ENCODE assay signal across 28 cellular contexts in the genomic region with DNA sequence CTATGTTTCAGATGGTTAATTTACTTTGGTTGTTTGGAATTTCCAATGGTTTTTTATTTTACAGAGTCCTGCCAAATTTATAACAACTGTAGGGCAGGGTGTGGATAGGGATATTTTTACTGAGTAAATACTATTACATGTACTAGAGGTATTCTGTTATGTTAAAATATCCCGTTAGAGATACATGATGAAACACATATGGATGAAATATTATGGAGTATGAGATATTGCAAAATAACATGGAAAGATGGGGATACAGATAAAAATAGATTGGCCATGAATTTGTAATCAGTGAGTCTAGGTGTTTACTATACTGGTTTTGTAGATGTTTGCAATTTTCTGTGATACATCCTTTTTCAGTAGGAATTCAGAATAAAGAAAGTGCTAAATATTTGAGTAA.
"Had no signal": no experiment of that assay in that cellular context is flagged by ENCODE, and none has a peak within 500 bp of the region (broad histone marks: within the 10 kb centered on the region; RNA-seq: fewer than 3 reads in every experiment).

No MANE protein-coding gene starts in this region.

- H3K27ac Mint-ChIP-seq: activated CD4-positive, alpha-beta memory T cell treated with anti-CD3 and anti-CD28 coated beads for 36 hours; activated CD4-positive, alpha-beta T cell treated with anti-CD3 and anti-CD28 coated beads for 36 hours; activated CD4-positive, alpha-beta T cell treated with anti-CD3 and anti-CD28 coated beads, Interleukin-2, amount 10 ng/mL, durations not matched to agents 24 days and 14 days; activated CD8-positive, alpha-beta memory T cell treated with anti-CD3 and anti-CD28 coated beads, Interleukin-2, amount 10 ng/mL, durations not matched to agents 7 days and 5 days; activated CD8-positive, alpha-beta T cell treated with anti-CD3 and anti-CD28 coated beads, Interleukin-2, amount 10 ng/mL, durations not matched to agents 7 days and 5 days; activated naive CD4-positive, alpha-beta T cell treated with anti-CD3 and anti-CD28 coated beads for 36 hours; activated naive CD4-positive, alpha-beta T cell treated with anti-CD3 and anti-CD28 coated beads, Interleukin-2, amount 50 U/mL, for 24 hours; activated naive CD8-positive, alpha-beta T cell treated with anti-CD3 and anti-CD28 coated beads for 36 hours; activated naive CD8-positive, alpha-beta T cell treated with anti-CD3 and anti-CD28 coated beads, Interleukin-2, amount 50 U/mL, for 24 hours; activated T-helper 1 cell treated with anti-CD3 and anti-CD28 coated beads, Interleukin-12 subunit alpha, Interleukin-12 subunit beta, Interleukin-2, Interleukin-4 antibody, amounts not matched to agents 30 ng/mL and 10 ng/mL and 1 ng/mL, durations not matched to agents 14 hours and 24 hours and 36 hours; activated T-helper 2 cell treated with anti-CD3 and anti-CD28 coated beads, Interferon-gamma antibody, Interleukin-2, Interleukin-4, amounts not matched to agents 10 μg/mL and 5 μg/mL and 100 μg/mL, durations not matched to agents 14 hours and 24 hours and 36 hours had no signal

- H3K27me3 Mint-ChIP-seq: activated CD4-positive, alpha-beta memory T cell treated with anti-CD3 and anti-CD28 coated beads for 36 hours; activated CD4-positive, alpha-beta T cell treated with anti-CD3 and anti-CD28 coated beads for 36 hours; activated CD4-positive, alpha-beta T cell treated with anti-CD3 and anti-CD28 coated beads, Interleukin-2, amount 10 ng/mL, durations not matched to agents 24 days and 14 days; activated CD8-positive, alpha-beta memory T cell treated with anti-CD3 and anti-CD28 coated beads, Interleukin-2, amount 10 ng/mL, durations not matched to agents 7 days and 5 days; activated naive CD4-positive, alpha-beta T cell treated with anti-CD3 and anti-CD28 coated beads, Interleukin-2, amount 50 U/mL, for 24 hours; activated naive CD8-positive, alpha-beta T cell treated with anti-CD3 and anti-CD28 coated beads for 36 hours; activated naive CD8-positive, alpha-beta T cell treated with anti-CD3 and anti-CD28 coated beads, Interleukin-2, amount 50 U/mL, for 24 hours; central memory CD8-positive, alpha-beta T cell had no signal

- H3K9me3 Mint-ChIP-seq: activated CD4-positive, alpha-beta memory T cell treated with anti-CD3 and anti-CD28 coated beads for 36 hours; activated CD4-positive, alpha-beta T cell treated with anti-CD3 and anti-CD28 coated beads, Interleukin-2, amount 10 ng/mL, durations not matched to agents 24 days and 14 days; activated naive CD4-positive, alpha-beta T cell treated with anti-CD3 and anti-CD28 coated beads for 36 hours; activated naive CD4-positive, alpha-beta T cell treated with anti-CD3 and anti-CD28 coated beads, Interleukin-2, amount 50 U/mL, for 24 hours; activated naive CD8-positive, alpha-beta T cell treated with anti-CD3 and anti-CD28 coated beads for 36 hours; activated naive CD8-positive, alpha-beta T cell treated with anti-CD3 and anti-CD28 coated beads, Interleukin-2, amount 50 U/mL, for 24 hours; activated T-helper 1 cell treated with anti-CD3 and anti-CD28 coated beads, Interleukin-12 subunit alpha, Interleukin-12 subunit beta, Interleukin-2, Interleukin-4 antibody, amounts not matched to agents 30 ng/mL and 10 ng/mL and 1 ng/mL, durations not matched to agents 14 hours and 24 hours and 36 hours; activated T-helper 2 cell treated with anti-CD3 and anti-CD28 coated beads, Interferon-gamma antibody, Interleukin-2, Interleukin-4, amounts not matched to agents 10 μg/mL and 5 μg/mL and 100 μg/mL, durations not matched to agents 14 hours and 24 hours and 36 hours; central memory CD8-positive, alpha-beta T cell had no signal

- H3K27ac ChIP-seq: brain microvascular endothelial cell had no signal

- ATAC-seq: activated CD4-positive, alpha-beta T cell treated with anti-CD3 and anti-CD28 coated beads for 36 hours; activated CD8-positive, alpha-beta memory T cell treated with anti-CD3 and anti-CD28 coated beads, Interleukin-2, amount 10 ng/mL, durations not matched to agents 7 days and 5 days; activated CD8-positive, alpha-beta T cell treated with anti-CD3 and anti-CD28 coated beads, Interleukin-2, amount 10 ng/mL, durations not matched to agents 7 days and 5 days; activated naive CD8-positive, alpha-beta T cell treated with anti-CD3 and anti-CD28 coated beads, Interleukin-2, amount 50 U/mL, for 24 hours; esophagus mucosa had no signal

- H3K4me3 Mint-ChIP-seq: activated CD4-positive, alpha-beta memory T cell treated with anti-CD3 and anti-CD28 coated beads for 36 hours; activated CD4-positive, alpha-beta T cell treated with anti-CD3 and anti-CD28 coated beads for 36 hours; activated CD4-positive, alpha-beta T cell treated with anti-CD3 and anti-CD28 coated beads, Interleukin-2, amount 10 ng/mL, durations not matched to agents 24 days and 14 days; activated CD8-positive, alpha-beta memory T cell treated with anti-CD3 and anti-CD28 coated beads, Interleukin-2, amount 10 ng/mL, durations not matched to agents 7 days and 5 days; activated CD8-positive, alpha-beta T cell treated with anti-CD3 and anti-CD28 coated beads, Interleukin-2, amount 10 ng/mL, durations not matched to agents 7 days and 5 days; activated naive CD4-positive, alpha-beta T cell treated with anti-CD3 and anti-CD28 coated beads for 36 hours; activated naive CD4-positive, alpha-beta T cell treated with anti-CD3 and anti-CD28 coated beads, Interleukin-2, amount 50 U/mL, for 24 hours; activated naive CD8-positive, alpha-beta T cell treated with anti-CD3 and anti-CD28 coated beads for 36 hours; activated naive CD8-positive, alpha-beta T cell treated with anti-CD3 and anti-CD28 coated beads, Interleukin-2, amount 50 U/mL, for 24 hours; activated T-helper 1 cell treated with anti-CD3 and anti-CD28 coated beads, Interleukin-12 subunit alpha, Interleukin-12 subunit beta, Interleukin-2, Interleukin-4 antibody, amounts not matched to agents 30 ng/mL and 10 ng/mL and 1 ng/mL, durations not matched to agents 14 hours and 24 hours and 36 hours; central memory CD8-positive, alpha-beta T cell had no signal

- DNase-seq: activated CD4-positive, alpha-beta memory T cell treated with anti-CD3 and anti-CD28 coated beads for 36 hours; activated CD4-positive, alpha-beta T cell treated with anti-CD3 and anti-CD28 coated beads for 36 hours; activated CD4-positive, alpha-beta T cell treated with anti-CD3 and anti-CD28 coated beads, Interleukin-2, amount 10 ng/mL, durations not matched to agents 24 days and 14 days; activated CD4-positive, CD25-positive, alpha-beta regulatory T cell; activated CD4-positive, CD25-positive, alpha-beta regulatory T cell treated with anti-CD3 and anti-CD28 coated beads, Interleukin-2, amount 50 U/mL, for 72 hours; activated CD8-positive, alpha-beta memory T cell treated with anti-CD3 and anti-CD28 coated beads, Interleukin-2, amount 10 ng/mL, durations not matched to agents 7 days and 5 days; activated CD8-positive, alpha-beta memory T cell treated with anti-CD3 and anti-CD28 coated beads, Interleukin-2, amount 50 U/mL, for 4 hours; activated CD8-positive, alpha-beta T cell treated with anti-CD3 and anti-CD28 coated beads, Interleukin-2, amount 10 ng/mL, durations not matched to agents 7 days and 5 days; activated effector memory CD4-positive, alpha-beta T cell treated with anti-CD3 and anti-CD28 coated beads, Interleukin-2, amount 50 U/mL, for 16 hours; activated naive CD4-positive, alpha-beta T cell treated with anti-CD3 and anti-CD28 coated beads for 36 hours; activated naive CD8-positive, alpha-beta T cell treated with anti-CD3 and anti-CD28 coated beads for 36 hours; activated naive CD8-positive, alpha-beta T cell treated with anti-CD3 and anti-CD28 coated beads, Interleukin-2, amount 50 U/mL, for 24 hours; activated T-cell treated with anti-CD3 and anti-CD28 coated beads, Interleukin-2, amount 50 U/mL, for 1 hour; activated T-cell treated with anti-CD3 and anti-CD28 coated beads, Interleukin-2, amount 50 U/mL, for 48 hours; amniotic stem cell; anterior cingulate cortex; brain microvascular endothelial cell; cortex of kidney; dermis blood vessel endothelial cell; effector CD4-positive, alpha-beta T cell; foreskin fibroblast; head of caudate nucleus; T-helper 2 cell had no signal

- H3K27me3 ChIP-seq: brain microvascular endothelial cell had no signal
